ENCODE assay signal across 2 cellular contexts in the genomic region with DNA sequence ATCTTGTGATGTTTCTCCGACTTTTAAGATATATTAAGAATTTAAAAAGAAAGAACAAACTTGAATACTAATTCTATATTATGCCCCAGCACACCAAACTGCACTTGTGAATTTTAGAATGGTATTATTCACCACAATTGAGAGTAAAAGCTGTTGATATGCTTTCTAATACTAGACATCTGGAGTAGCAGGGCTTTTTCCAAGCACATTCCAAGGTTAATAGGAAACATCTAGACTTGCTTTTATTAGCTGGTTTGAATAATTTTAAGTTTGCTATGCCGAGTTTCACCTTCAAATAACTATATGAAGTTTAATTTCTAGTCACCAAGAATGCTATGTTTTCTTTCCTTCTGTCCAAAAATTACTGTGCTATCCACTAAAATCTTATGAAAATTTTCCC.
TF ChIP-seq lines count a peak whose summit lies in the region.

No MANE protein-coding gene starts in this region.

TF ChIP-seq in SK-N-SH, 30 proteins besides CTCF, POLR2A, EP300 and RAD21 (continued from another document):
- TF ChIP-seq TAF1 (IDR thresholded peaks at IDR 0.05; ENCODE audit: borderline replicate concordance, low read depth, low read length) (no peak), NFIC (IDR thresholded peaks at IDR 0.05; ENCODE audit: borderline replicate concordance) (no peak), GATA2 (CRISPR knock-in tag; IDR thresholded peaks at IDR 0.05) (no peak), TCF12 (IDR thresholded peaks at IDR 0.05) (no peak), SMC3 (IDR thresholded peaks at IDR 0.05; ENCODE audit: low read depth, low read length) (no peak), EZH2phosphoT487 (IDR thresholded peaks at IDR 0.05; ENCODE audit: borderline replicate concordance, low read depth) (no peak), NRF1 (IDR thresholded peaks at IDR 0.05; ENCODE audit: low read depth, low read length) (no peak), SIN3A (IDR thresholded peaks at IDR 0.05; ENCODE audit: borderline replicate concordance, low read depth, low read length) (no peak), POLR2AphosphoS5 (IDR thresholded peaks at IDR 0.05; ENCODE audit: low read depth, low read length) (no peak), GABPA (IDR thresholded peaks at IDR 0.05; ENCODE audit: low read depth) (no peak), TEAD4 (IDR thresholded peaks at IDR 0.05; ENCODE audit: borderline replicate concordance, insufficient read depth) (no peak), RCOR1 (IDR thresholded peaks at IDR 0.05; ENCODE audit: low read length) (no peak), FOSL2 (IDR thresholded peaks at IDR 0.05; ENCODE audit: borderline replicate concordance, low read depth) (no peak)
- TF ChIP-seq, protein P1, sequence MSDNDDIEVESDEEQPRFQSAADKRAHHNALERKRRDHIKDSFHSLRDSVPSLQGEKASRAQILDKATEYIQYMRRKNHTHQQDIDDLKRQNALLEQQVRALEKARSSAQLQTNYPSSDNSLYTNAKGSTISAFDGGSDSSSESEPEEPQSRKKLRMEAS (IDR thresholded peaks at IDR 0.05; ENCODE audit: low read depth), result no peak
- TF ChIP-seq, protein P2, sequence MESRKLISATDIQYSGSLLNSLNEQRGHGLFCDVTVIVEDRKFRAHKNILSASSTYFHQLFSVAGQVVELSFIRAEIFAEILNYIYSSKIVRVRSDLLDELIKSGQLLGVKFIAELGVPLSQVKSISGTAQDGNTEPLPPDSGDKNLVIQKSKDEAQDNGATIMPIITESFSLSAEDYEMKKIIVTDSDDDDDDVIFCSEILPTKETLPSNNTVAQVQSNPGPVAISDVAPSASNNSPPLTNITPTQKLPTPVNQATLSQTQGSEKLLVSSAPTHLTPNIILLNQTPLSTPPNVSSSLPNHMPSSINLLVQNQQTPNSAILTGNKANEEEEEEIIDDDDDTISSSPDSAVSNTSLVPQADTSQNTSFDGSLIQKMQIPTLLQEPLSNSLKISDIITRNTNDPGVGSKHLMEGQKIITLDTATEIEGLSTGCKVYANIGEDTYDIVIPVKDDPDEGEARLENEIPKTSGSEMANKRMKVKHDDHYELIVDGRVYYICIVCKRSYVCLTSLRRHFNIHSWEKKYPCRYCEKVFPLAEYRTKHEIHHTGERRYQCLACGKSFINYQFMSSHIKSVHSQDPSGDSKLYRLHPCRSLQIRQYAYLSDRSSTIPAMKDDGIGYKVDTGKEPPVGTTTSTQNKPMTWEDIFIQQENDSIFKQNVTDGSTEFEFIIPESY (IDR thresholded peaks at IDR 0.05; ENCODE audit: borderline replicate concordance, low read depth), result no peak
- TF ChIP-seq, protein P3, sequence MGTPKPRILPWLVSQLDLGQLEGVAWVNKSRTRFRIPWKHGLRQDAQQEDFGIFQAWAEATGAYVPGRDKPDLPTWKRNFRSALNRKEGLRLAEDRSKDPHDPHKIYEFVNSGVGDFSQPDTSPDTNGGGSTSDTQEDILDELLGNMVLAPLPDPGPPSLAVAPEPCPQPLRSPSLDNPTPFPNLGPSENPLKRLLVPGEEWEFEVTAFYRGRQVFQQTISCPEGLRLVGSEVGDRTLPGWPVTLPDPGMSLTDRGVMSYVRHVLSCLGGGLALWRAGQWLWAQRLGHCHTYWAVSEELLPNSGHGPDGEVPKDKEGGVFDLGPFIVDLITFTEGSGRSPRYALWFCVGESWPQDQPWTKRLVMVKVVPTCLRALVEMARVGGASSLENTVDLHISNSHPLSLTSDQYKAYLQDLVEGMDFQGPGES (IDR thresholded peaks at IDR 0.05; ENCODE audit: low read depth, low read length), result no peak
- TF ChIP-seq, protein P4, sequence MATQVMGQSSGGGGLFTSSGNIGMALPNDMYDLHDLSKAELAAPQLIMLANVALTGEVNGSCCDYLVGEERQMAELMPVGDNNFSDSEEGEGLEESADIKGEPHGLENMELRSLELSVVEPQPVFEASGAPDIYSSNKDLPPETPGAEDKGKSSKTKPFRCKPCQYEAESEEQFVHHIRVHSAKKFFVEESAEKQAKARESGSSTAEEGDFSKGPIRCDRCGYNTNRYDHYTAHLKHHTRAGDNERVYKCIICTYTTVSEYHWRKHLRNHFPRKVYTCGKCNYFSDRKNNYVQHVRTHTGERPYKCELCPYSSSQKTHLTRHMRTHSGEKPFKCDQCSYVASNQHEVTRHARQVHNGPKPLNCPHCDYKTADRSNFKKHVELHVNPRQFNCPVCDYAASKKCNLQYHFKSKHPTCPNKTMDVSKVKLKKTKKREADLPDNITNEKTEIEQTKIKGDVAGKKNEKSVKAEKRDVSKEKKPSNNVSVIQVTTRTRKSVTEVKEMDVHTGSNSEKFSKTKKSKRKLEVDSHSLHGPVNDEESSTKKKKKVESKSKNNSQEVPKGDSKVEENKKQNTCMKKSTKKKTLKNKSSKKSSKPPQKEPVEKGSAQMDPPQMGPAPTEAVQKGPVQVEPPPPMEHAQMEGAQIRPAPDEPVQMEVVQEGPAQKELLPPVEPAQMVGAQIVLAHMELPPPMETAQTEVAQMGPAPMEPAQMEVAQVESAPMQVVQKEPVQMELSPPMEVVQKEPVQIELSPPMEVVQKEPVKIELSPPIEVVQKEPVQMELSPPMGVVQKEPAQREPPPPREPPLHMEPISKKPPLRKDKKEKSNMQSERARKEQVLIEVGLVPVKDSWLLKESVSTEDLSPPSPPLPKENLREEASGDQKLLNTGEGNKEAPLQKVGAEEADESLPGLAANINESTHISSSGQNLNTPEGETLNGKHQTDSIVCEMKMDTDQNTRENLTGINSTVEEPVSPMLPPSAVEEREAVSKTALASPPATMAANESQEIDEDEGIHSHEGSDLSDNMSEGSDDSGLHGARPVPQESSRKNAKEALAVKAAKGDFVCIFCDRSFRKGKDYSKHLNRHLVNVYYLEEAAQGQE (IDR thresholded peaks at IDR 0.05; ENCODE audit: low read depth, low read length), result no peak
- TF ChIP-seq, protein P5, sequence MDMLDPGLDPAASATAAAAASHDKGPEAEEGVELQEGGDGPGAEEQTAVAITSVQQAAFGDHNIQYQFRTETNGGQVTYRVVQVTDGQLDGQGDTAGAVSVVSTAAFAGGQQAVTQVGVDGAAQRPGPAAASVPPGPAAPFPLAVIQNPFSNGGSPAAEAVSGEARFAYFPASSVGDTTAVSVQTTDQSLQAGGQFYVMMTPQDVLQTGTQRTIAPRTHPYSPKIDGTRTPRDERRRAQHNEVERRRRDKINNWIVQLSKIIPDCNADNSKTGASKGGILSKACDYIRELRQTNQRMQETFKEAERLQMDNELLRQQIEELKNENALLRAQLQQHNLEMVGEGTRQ (IDR thresholded peaks at IDR 0.05; ENCODE audit: borderline replicate concordance, low read depth, low read length), result no peak

TF ChIP-seq in SK-N-SH treated with all-trans-retinoic acid at 6 μM for 48 hours, 23 proteins besides CTCF, POLR2A, EP300 and RAD21 (continued from another document):
- TF ChIP-seq, protein P6, sequence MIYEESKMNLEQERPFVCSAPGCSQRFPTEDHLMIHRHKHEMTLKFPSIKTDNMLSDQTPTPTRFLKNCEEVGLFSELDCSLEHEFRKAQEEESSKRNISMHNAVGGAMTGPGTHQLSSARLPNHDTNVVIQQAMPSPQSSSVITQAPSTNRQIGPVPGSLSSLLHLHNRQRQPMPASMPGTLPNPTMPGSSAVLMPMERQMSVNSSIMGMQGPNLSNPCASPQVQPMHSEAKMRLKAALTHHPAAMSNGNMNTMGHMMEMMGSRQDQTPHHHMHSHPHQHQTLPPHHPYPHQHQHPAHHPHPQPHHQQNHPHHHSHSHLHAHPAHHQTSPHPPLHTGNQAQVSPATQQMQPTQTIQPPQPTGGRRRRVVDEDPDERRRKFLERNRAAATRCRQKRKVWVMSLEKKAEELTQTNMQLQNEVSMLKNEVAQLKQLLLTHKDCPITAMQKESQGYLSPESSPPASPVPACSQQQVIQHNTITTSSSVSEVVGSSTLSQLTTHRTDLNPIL (CRISPR knock-in tag; IDR thresholded peaks at IDR 0.05; ENCODE audit: low read depth), result no peak
- no peak for TF ChIP-seq RARB (CRISPR knock-in tag; IDR thresholded peaks at IDR 0.05)
- TF ChIP-seq ZNF8 (CRISPR knock-in tag; IDR thresholded peaks at IDR 0.05), result no peak
- TF ChIP-seq, protein P7, sequence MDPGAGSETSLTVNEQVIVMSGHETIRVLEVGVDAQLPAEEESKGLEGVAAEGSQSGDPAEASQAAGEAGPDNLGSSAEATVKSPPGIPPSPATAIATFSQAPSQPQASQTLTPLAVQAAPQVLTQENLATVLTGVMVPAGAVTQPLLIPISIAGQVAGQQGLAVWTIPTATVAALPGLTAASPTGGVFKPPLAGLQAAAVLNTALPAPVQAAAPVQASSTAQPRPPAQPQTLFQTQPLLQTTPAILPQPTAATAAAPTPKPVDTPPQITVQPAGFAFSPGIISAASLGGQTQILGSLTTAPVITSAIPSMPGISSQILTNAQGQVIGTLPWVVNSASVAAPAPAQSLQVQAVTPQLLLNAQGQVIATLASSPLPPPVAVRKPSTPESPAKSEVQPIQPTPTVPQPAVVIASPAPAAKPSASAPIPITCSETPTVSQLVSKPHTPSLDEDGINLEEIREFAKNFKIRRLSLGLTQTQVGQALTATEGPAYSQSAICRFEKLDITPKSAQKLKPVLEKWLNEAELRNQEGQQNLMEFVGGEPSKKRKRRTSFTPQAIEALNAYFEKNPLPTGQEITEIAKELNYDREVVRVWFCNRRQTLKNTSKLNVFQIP (CRISPR knock-in tag; IDR thresholded peaks at IDR 0.05; ENCODE audit: borderline replicate concordance, low read depth), result no peak
- no peak for TF ChIP-seq TCF4 (CRISPR knock-in tag; IDR thresholded peaks at IDR 0.05; ENCODE audit: borderline replicate concordance)
- no peak for TF ChIP-seq SNAI2 (CRISPR knock-in tag; IDR thresholded peaks at IDR 0.05)
- no peak for TF ChIP-seq CSDC2 (CRISPR knock-in tag; IDR thresholded peaks at IDR 0.05)
- TF ChIP-seq OSR1 (CRISPR knock-in tag; IDR thresholded peaks at IDR 0.05), result no peak
- no peak for TF ChIP-seq ZNF565 (CRISPR knock-in tag; conservative IDR thresholded peaks at IDR 0.05; ENCODE audit: low read depth)
- TF ChIP-seq BACH2 (CRISPR knock-in tag; IDR thresholded peaks at IDR 0.05; ENCODE audit: borderline replicate concordance), result no peak
- TF ChIP-seq GLIS3 (CRISPR knock-in tag; IDR thresholded peaks at IDR 0.05), result no peak
- TF ChIP-seq ARNTL (CRISPR knock-in tag; IDR thresholded peaks at IDR 0.05; ENCODE audit: borderline replicate concordance, low read depth), result no peak
- TF ChIP-seq, protein P8, sequence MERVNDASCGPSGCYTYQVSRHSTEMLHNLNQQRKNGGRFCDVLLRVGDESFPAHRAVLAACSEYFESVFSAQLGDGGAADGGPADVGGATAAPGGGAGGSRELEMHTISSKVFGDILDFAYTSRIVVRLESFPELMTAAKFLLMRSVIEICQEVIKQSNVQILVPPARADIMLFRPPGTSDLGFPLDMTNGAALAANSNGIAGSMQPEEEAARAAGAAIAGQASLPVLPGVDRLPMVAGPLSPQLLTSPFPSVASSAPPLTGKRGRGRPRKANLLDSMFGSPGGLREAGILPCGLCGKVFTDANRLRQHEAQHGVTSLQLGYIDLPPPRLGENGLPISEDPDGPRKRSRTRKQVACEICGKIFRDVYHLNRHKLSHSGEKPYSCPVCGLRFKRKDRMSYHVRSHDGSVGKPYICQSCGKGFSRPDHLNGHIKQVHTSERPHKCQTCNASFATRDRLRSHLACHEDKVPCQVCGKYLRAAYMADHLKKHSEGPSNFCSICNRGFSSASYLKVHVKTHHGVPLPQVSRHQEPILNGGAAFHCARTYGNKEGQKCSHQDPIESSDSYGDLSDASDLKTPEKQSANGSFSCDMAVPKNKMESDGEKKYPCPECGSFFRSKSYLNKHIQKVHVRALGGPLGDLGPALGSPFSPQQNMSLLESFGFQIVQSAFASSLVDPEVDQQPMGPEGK (CRISPR knock-in tag; IDR thresholded peaks at IDR 0.05; ENCODE audit: borderline replicate concordance), result no peak
- TF ChIP-seq, protein P9, sequence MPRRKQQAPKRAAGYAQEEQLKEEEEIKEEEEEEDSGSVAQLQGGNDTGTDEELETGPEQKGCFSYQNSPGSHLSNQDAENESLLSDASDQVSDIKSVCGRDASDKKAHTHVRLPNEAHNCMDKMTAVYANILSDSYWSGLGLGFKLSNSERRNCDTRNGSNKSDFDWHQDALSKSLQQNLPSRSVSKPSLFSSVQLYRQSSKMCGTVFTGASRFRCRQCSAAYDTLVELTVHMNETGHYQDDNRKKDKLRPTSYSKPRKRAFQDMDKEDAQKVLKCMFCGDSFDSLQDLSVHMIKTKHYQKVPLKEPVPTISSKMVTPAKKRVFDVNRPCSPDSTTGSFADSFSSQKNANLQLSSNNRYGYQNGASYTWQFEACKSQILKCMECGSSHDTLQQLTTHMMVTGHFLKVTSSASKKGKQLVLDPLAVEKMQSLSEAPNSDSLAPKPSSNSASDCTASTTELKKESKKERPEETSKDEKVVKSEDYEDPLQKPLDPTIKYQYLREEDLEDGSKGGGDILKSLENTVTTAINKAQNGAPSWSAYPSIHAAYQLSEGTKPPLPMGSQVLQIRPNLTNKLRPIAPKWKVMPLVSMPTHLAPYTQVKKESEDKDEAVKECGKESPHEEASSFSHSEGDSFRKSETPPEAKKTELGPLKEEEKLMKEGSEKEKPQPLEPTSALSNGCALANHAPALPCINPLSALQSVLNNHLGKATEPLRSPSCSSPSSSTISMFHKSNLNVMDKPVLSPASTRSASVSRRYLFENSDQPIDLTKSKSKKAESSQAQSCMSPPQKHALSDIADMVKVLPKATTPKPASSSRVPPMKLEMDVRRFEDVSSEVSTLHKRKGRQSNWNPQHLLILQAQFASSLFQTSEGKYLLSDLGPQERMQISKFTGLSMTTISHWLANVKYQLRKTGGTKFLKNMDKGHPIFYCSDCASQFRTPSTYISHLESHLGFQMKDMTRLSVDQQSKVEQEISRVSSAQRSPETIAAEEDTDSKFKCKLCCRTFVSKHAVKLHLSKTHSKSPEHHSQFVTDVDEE (CRISPR knock-in tag; IDR thresholded peaks at IDR 0.05), result no peak
- no peak for TF ChIP-seq ZFP30 (CRISPR knock-in tag; IDR thresholded peaks at IDR 0.05)
- TF ChIP-seq TOX (CRISPR knock-in tag; IDR thresholded peaks at IDR 0.05; ENCODE audit: borderline replicate concordance), result no peak
- no peak for TF ChIP-seq ZC3H10 (CRISPR knock-in tag; IDR thresholded peaks at IDR 0.05)
